In genomic region chr16:31117384-31118222, GRCh38 we compare ENCODE assay signal across 1 cellular context.
A peak's percentile ranks its signal among the peaks of the same experiment; 100 is the strongest.
TF ChIP-seq lines count a peak whose summit lies in the region.

TSS of gene KAT8 (plus strand) at chr16:31117664. CDS start at chr16:31117682, 18 bp downstream.

TF ChIP-seq in K562, 482 proteins besides CTCF, POLR2A, EP300 and RAD21 (continued from another document and continues in another):
- no peak for TF ChIP-seq RREB1 (CRISPR knock-in tag; IDR thresholded peaks at IDR 0.05)
- no peak for TF ChIP-seq IRF2 (CRISPR knock-in tag; IDR thresholded peaks at IDR 0.05)
- peak; percentile 79 to 97; a peak in 3 of 4 replicates for TF ChIP-seq NONO (IDR thresholded peaks at IDR 0.05; ENCODE audit: low read depth in 2 of 2, low read length in 1 of 2)
- TF ChIP-seq FOSL1 (tag; conservative IDR thresholded peaks at IDR 0.05), result 0 out of 2 replicates have a peak, but pooled peaks have one; percentile 25
- TF ChIP-seq ZNF507 (tag; conservative IDR thresholded peaks at IDR 0.05), result no peak
- TF ChIP-seq SPI1 (IDR thresholded peaks at IDR 0.05; ENCODE audit: borderline replicate concordance, low read depth, low read length), result peak; percentile 64
- 0 out of 2 replicates have a peak, but pooled peaks have one; percentile 39 for TF ChIP-seq GATAD2B (IDR thresholded peaks at IDR 0.05; ENCODE audit: borderline replicate concordance)
- TF ChIP-seq ZNF384 (IDR thresholded peaks at IDR 0.05; ENCODE audit: low read depth, low read length), result 0 out of 2 replicates have a peak, but pooled peaks have one; percentile 32
- TF ChIP-seq PRMT5 (CRISPR knock-in tag; IDR thresholded peaks at IDR 0.05), result no peak
- TF ChIP-seq, protein P1, sequence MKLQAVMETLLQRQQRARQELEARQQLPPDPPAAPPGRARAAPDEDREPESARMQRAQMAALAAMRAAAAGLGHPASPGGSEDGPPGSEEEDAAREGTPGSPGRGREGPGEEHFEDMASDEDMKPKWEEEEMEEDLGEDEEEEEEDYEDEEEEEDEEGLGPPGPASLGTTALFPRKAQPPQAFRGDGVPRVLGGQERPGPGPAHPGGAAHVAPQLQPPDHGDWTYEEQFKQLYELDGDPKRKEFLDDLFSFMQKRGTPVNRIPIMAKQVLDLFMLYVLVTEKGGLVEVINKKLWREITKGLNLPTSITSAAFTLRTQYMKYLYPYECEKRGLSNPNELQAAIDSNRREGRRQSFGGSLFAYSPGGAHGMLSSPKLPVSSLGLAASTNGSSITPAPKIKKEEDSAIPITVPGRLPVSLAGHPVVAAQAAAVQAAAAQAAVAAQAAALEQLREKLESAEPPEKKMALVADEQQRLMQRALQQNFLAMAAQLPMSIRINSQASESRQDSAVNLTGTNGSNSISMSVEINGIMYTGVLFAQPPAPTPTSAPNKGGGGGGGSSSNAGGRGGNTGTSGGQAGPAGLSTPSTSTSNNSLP (IDR thresholded peaks at IDR 0.05; ENCODE audit: borderline replicate concordance, low read depth, low read length), result no peak
- TF ChIP-seq NR2C1 (IDR thresholded peaks at IDR 0.05), result peak; percentile 99
- TF ChIP-seq NR2C1 (tag; IDR thresholded peaks at IDR 0.05), result peak; percentile 99
- peak; percentile 70 for TF ChIP-seq NFIC (IDR thresholded peaks at IDR 0.05)
- TF ChIP-seq FOXJ3 (CRISPR knock-in tag; IDR thresholded peaks at IDR 0.05), result no peak
- peak; percentile 94 for TF ChIP-seq POLR2H (tag; IDR thresholded peaks at IDR 0.05; ENCODE audit: low read depth)
- TF ChIP-seq KDM1A (IDR thresholded peaks at IDR 0.05), result no peak
- TF ChIP-seq YY1 (IDR thresholded peaks at IDR 0.05; ENCODE audit: borderline replicate concordance in 1 of 3, control insufficient read depth in 1 of 3, extremely low read depth in 1 of 3, insufficient read depth in 3 of 3, insufficient read length in 1 of 3, insufficient replicate concordance in 2 of 3, low read depth in 1 of 3, low read length in 2 of 3), result peak; percentile 75 to 97 (median 93)
- no peak for TF ChIP-seq ZBTB8A (IDR thresholded peaks at IDR 0.05; ENCODE audit: partially characterized antibody)
- no peak for TF ChIP-seq RFX1 (IDR thresholded peaks at IDR 0.05)
- no peak for TF ChIP-seq ETV6 (IDR thresholded peaks at IDR 0.05; ENCODE audit: borderline replicate concordance in 1 of 2, low read depth in 2 of 2, low read length in 1 of 2)
- TF ChIP-seq ETV6 (CRISPR knock-in tag; IDR thresholded peaks at IDR 0.05; ENCODE audit: borderline replicate concordance), result no peak
- no peak for TF ChIP-seq ZNF282 (CRISPR knock-in tag; IDR thresholded peaks at IDR 0.05)
- TF ChIP-seq CTBP1 (IDR thresholded peaks at IDR 0.05; ENCODE audit: borderline replicate concordance), result peak; percentile 55; the same call in 1 of the 2 replicates
- no peak for TF ChIP-seq ARID2 (IDR thresholded peaks at IDR 0.05)
- TF ChIP-seq EZH2 (IDR thresholded peaks at IDR 0.05; ENCODE audit: borderline replicate concordance, low read depth, low read length), result no peak
- TF ChIP-seq E2F5 (CRISPR knock-in tag; IDR thresholded peaks at IDR 0.05), result no peak
- TF ChIP-seq RFX5 (IDR thresholded peaks at IDR 0.05; ENCODE audit: low read depth, low read length), result no peak
- no peak for TF ChIP-seq ESRRB (CRISPR knock-in tag; IDR thresholded peaks at IDR 0.05; ENCODE audit: borderline replicate concordance)
- TF ChIP-seq RBM22 (IDR thresholded peaks at IDR 0.05; ENCODE audit: low read depth, low read length, poor library complexity, severe bottlenecking), result peak; percentile 81
- TF ChIP-seq ZEB2 (IDR thresholded peaks at IDR 0.05), result peak; percentile 92
- TF ChIP-seq, protein P2, sequence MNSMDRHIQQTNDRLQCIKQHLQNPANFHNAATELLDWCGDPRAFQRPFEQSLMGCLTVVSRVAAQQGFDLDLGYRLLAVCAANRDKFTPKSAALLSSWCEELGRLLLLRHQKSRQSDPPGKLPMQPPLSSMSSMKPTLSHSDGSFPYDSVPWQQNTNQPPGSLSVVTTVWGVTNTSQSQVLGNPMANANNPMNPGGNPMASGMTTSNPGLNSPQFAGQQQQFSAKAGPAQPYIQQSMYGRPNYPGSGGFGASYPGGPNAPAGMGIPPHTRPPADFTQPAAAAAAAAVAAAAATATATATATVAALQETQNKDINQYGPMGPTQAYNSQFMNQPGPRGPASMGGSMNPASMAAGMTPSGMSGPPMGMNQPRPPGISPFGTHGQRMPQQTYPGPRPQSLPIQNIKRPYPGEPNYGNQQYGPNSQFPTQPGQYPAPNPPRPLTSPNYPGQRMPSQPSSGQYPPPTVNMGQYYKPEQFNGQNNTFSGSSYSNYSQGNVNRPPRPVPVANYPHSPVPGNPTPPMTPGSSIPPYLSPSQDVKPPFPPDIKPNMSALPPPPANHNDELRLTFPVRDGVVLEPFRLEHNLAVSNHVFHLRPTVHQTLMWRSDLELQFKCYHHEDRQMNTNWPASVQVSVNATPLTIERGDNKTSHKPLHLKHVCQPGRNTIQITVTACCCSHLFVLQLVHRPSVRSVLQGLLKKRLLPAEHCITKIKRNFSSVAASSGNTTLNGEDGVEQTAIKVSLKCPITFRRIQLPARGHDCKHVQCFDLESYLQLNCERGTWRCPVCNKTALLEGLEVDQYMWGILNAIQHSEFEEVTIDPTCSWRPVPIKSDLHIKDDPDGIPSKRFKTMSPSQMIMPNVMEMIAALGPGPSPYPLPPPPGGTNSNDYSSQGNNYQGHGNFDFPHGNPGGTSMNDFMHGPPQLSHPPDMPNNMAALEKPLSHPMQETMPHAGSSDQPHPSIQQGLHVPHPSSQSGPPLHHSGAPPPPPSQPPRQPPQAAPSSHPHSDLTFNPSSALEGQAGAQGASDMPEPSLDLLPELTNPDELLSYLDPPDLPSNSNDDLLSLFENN (IDR thresholded peaks at IDR 0.05; ENCODE audit: low read depth in 2 of 2, low read length in 2 of 2), result peak in 1 of 2 experiments; percentile 58; a peak in 1 of 4 replicates
- TF ChIP-seq, protein P3, sequence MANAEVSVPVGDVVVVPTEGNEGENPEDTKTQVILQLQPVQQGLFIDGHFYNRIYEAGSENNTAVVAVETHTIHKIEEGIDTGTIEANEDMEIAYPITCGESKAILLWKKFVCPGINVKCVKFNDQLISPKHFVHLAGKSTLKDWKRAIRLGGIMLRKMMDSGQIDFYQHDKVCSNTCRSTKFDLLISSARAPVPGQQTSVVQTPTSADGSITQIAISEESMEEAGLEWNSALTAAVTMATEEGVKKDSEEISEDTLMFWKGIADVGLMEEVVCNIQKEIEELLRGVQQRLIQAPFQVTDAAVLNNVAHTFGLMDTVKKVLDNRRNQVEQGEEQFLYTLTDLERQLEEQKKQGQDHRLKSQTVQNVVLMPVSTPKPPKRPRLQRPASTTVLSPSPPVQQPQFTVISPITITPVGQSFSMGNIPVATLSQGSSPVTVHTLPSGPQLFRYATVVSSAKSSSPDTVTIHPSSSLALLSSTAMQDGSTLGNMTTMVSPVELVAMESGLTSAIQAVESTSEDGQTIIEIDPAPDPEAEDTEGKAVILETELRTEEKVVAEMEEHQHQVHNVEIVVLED (CRISPR knock-in tag; IDR thresholded peaks at IDR 0.05), result peak; percentile 77
- peak; percentile 84 for TF ChIP-seq RB1 (IDR thresholded peaks at IDR 0.05; ENCODE audit: low read depth)
- TF ChIP-seq SMAD1 (IDR thresholded peaks at IDR 0.05; ENCODE audit: low read depth, low read length, partially characterized antibody), result peak; percentile 73
- peak in 1 of 3 experiments; percentile 86; a peak in 2 of 6 replicates for TF ChIP-seq ZBTB11 (CRISPR knock-in tag; IDR thresholded peaks at IDR 0.05)
- TF ChIP-seq ZNF408 (CRISPR knock-in tag; IDR thresholded peaks at IDR 0.05; ENCODE audit: low read depth), result no peak
- no peak for TF ChIP-seq SFPQ (IDR thresholded peaks at IDR 0.05; ENCODE audit: low read depth, low read length)
- peak; percentile 83 for TF ChIP-seq MBD2 (IDR thresholded peaks at IDR 0.05; ENCODE audit: borderline replicate concordance, low read depth)
- no peak for TF ChIP-seq PTBP1 (IDR thresholded peaks at IDR 0.05; ENCODE audit: low read depth, low read length)
- TF ChIP-seq SMARCB1 (IDR thresholded peaks at IDR 0.05; ENCODE audit: insufficient read length, low read depth), result no peak
- TF ChIP-seq LEF1 (IDR thresholded peaks at IDR 0.05), result no peak
- TF ChIP-seq SUPT5H (IDR thresholded peaks at IDR 0.05), result peak; percentile 89
- TF ChIP-seq RNF2 (IDR thresholded peaks at IDR 0.05), result no peak
- 0 out of 2 replicates have a peak, but pooled peaks have one; percentile 41 for TF ChIP-seq NCOR1 (IDR thresholded peaks at IDR 0.05)
- peak; percentile 52 for TF ChIP-seq ATF3 (IDR thresholded peaks at IDR 0.05)
- TF ChIP-seq ATF3 (CRISPR knock-in tag; conservative IDR thresholded peaks at IDR 0.05), result no peak
